20 cellular contexts compared by ENCODE assay signal in the genomic region with DNA sequence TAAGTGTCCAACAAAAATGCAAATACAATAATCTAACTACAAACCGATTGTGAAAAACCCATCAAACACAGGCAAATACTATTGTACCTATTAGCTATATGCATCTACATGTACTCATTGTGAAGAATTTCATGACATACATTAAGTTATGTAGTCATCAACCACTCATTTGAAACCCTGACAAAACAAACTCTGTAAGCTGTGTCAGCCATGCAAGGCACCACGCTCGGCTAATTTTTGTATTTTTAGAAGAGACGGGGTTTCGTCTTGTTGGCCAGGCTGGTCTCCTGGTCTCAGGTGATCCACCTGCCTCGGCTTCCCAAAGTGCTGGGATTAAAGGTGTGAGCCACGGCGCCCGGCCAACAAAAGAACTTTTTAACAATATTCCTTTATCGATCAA. TPM values are rescaled to one million over a fixed set of nuclear protein-coding genes. Genes with fewer than 3 reads are reported as not detected.
DNase-seq lines count a peak whose midpoint lies in the region; ATAC-seq and TF ChIP-seq lines count a peak whose summit lies in the region.
"Had no signal": no experiment of that assay in that cellular context is flagged by ENCODE, and none has a peak within 500 bp of the region (broad histone marks: within the 10 kb centered on the region; RNA-seq: fewer than 3 reads in every experiment).

No MANE protein-coding gene starts in this region.

- H3K4me2 ChIP-seq in SU-DHL-6 (ENCODE audit: low read depth, low read length, poor library complexity, severe bottlenecking), result peak overlapping the region; percentile 80

- peaks cover 26% of the 10 kb centered on the region for H3F3A ChIP-seq in SU-DHL-6 (ENCODE audit: insufficient read depth)

- 0 out of 2 replicates have a peak overlapping the region, but pooled peaks have one; percentile 22 for H3K9ac ChIP-seq in SU-DHL-6 (ENCODE audit: low read length)

- H3K9me3 ChIP-seq in SU-DHL-6 (ENCODE audit: insufficient read depth, low read length), result peaks cover 4% of the 10 kb centered on the region; the same call in 1 of the 2 replicates
- H3K9me3 ChIP-seq: Caco-2, pancreas, sigmoid colon had no signal

- no peaks in the 10 kb centered on the region for H3K27me3 ChIP-seq in SU-DHL-6 (ENCODE audit: low read length)
- H3K27me3 ChIP-seq: brain microvascular endothelial cell, pancreas, sigmoid colon, SJSA1 had no signal

- H3K9me2 ChIP-seq in SU-DHL-6 (replicated peaks; ENCODE audit: insufficient read depth, low read length), result no peaks in the 10 kb centered on the region

- peaks cover 85% of the 10 kb centered on the region for H3K79me2 ChIP-seq in SU-DHL-6 (ENCODE audit: insufficient read depth, low read length)

- DNase-seq in SK-N-DZ (ENCODE audit: low spot score) (no peak), head of caudate nucleus (no peak), KG1 (lab: John Stamatoyannopoulos, UW) (no peak), DMS 273 (lab: John Stamatoyannopoulos, UW; ENCODE audit: unreplicated experiment) (no peak)
- DNase-seq: activated CD4-positive, alpha-beta T cell treated with anti-CD3 and anti-CD28 coated beads, Interleukin-2, amount 10 ng/mL, durations not matched to agents 7 days and 5 days; activated naive CD4-positive, alpha-beta T cell treated with anti-CD3 and anti-CD28 coated beads, Interleukin-2, amount 50 U/mL, for 16 hours; brain microvascular endothelial cell; Caco-2; erythroblast; glutamatergic neuron; pancreas; sigmoid colon; stimulated activated CD4-positive, alpha-beta T cell treated with anti-CD3 and anti-CD28 coated beads, Interleukin-2, amount 100 ng/mL, for 48 hours; T1000 had no signal

- intact Hi-C loops in head of caudate nucleus (cut with DNase I), result loop anchor here (10.0 kb wide), 2 partner anchors 126 to 286 kb away; no protein-coding TSS in a partner anchor

- peak overlapping the region; percentile 4 for H2AFZ ChIP-seq in SU-DHL-6 (ENCODE audit: low read depth, low read length, severe bottlenecking)

- no peak for TF ChIP-seq CTCF in SU-DHL-6 (IDR thresholded peaks at IDR 0.05; ENCODE audit: insufficient read depth, low read length, poor library complexity, severe bottlenecking)

- ATAC-seq in GM18870 (IDR thresholded peaks at IDR 0.05; ENCODE audit: unreplicated experiment) (peak; percentile 30), HG03196 (IDR thresholded peaks at IDR 0.05; ENCODE audit: unreplicated experiment) (peak; percentile 18)
- ATAC-seq: HCT116, pancreas had no signal

- H3K4me3 ChIP-seq in GM08714 (ENCODE audit: low read length), result peak overlapping the region; percentile 33; the same call in 1 of the 2 replicates
- peak overlapping the region; percentile 28 for H3K4me3 ChIP-seq in SU-DHL-6 (ENCODE audit: insufficient read depth, low read length, poor library complexity, severe bottlenecking)
- H3K4me3 ChIP-seq: pancreas, sigmoid colon, SJSA1 had no signal

- peak overlapping the region; percentile 62 for H3K27ac ChIP-seq in SU-DHL-6 (ENCODE audit: low read depth, low read length)
- H3K27ac ChIP-seq: brain microvascular endothelial cell, pancreas, sigmoid colon, SJSA1 had no signal

- 0 out of 2 replicates have a peak, but pooled peaks cover 6% of the 10 kb centered on the region for H3K36me3 ChIP-seq in SU-DHL-6 (ENCODE audit: low read length)
- H3K36me3 ChIP-seq: brain microvascular endothelial cell, pancreas, sigmoid colon had no signal

- H4K20me1 ChIP-seq in SU-DHL-6 (ENCODE audit: low read depth, low read length), result peaks cover 12% of the 10 kb centered on the region

RNA-seq across cellular contexts. Expression of a gene that starts 4.1 kb away (rescaled TPM):
- polyA plus RNA-seq in SK-N-DZ (2014; cell fraction: cytosol; rRNA removed), result 23.1 and 27.4 TPM in 2 replicates
- 24.4 and 25.8 TPM in 2 replicates for polyA plus RNA-seq in SK-N-DZ (2014; cell fraction: nucleus; rRNA removed)
